In genomic region chr3:149716984-149717383, GRCh38 we compare ENCODE assay signal across 1 cellular context.
TF ChIP-seq lines count a peak whose summit lies in the region.

No MANE protein-coding gene starts in this region.

TF ChIP-seq in GM12878, 131 proteins besides CTCF, POLR2A, EP300 and RAD21:
- no peak for TF ChIP-seq PAX8 (IDR thresholded peaks at IDR 0.05)
- TF ChIP-seq ATF7 (IDR thresholded peaks at IDR 0.05; ENCODE audit: low read depth): no peak
- TF ChIP-seq ZBED1 (IDR thresholded peaks at IDR 0.05; ENCODE audit: borderline replicate concordance): no peak
- TF ChIP-seq MTA2 (IDR thresholded peaks at IDR 0.05; ENCODE audit: low read depth): peak; percentile 13; the same call in 1 of the 2 replicates
- TF ChIP-seq MAX (IDR thresholded peaks at IDR 0.05; ENCODE audit: low read depth, low read length): no peak
